8 cellular contexts compared by ENCODE assay signal in the genomic region with DNA sequence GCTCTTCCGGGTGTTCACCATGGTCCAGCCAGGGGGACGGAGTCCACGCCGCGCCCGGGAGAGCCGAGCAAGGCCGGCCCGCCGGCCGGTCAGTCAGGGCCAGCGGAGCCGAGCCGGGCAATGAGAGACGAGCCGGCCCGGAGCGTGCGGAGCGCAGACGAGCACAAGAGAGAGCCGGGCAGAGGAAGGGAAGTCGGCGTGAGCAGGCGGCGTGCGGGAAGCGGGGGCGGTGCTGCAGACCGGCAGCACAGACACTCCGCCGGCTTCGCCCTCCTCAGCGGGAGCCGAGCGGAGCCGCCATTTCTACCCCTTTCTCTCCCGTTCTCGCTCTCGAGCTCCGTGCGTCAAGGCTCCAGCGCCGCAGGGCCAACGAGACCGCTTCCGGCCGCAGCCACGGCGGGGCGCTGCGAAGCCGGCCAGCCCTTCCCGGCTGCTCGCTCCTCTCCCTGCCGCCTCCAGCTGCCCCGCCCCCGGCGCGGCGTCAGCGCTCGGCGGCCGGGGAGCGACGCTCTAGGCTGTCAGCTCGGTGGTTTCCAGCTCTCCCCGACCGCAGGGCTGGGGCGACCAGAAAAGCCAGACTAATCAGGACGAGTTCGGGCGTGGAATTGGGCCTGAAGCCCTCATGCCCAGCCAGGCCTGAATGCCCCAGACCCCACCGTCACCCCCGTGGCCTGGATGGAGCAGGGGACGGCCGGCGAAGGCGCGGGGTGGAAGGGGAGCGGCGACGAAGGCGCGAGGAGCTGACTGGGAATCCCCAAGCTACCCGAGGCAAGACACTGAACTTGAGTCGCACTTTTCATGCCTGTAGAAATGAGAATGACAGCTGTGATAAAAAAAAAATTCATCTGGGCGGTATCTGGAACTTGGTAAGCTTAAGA. TPM values are rescaled to one million over a fixed set of nuclear protein-coding genes. Genes with fewer than 3 reads are reported as not detected.
DNase-seq lines count a peak whose midpoint lies in the region; ATAC-seq and TF ChIP-seq lines count a peak whose summit lies in the region.

A gene (minus strand): TSS at position 374 of the 878 bp plus-strand sequence. CDS start 353 bp downstream, at position 21.

- ATAC-seq in GM19452 (IDR thresholded peaks at IDR 0.05; ENCODE audit: unreplicated experiment) (peak; percentile 75), lower lobe of right lung (peak; percentile 97 to 98)

- CTCF ChIA-PET in CD4-positive, alpha-beta memory T cell (lab: Charles Lee; ENCODE audit: partially characterized antibody), result interaction anchor here (0.6 to 4.8 kb wide), 34 partner anchors 9 to 458 kb away, joined by 3 to 64 read pairs (median 4); a partner anchor contains a TSS
- CTCF ChIA-PET in activated CD4-positive, alpha-beta memory T cell treated with anti-CD3 and anti-CD28 coated beads, Interleukin-2, amount 10 ng/mL, durations not matched to agents 7 days and 5 days (lab: Charles Lee), result interaction anchor here (0.5 to 4.5 kb wide), 42 partner anchors 9 to 432 kb away, joined by 3 to 63 read pairs (median 4); a partner anchor contains a TSS

- no peaks in the 10 kb centered on the region for H3K36me3 ChIP-seq in CD4-positive, alpha-beta memory T cell (ENCODE audit: insufficient read depth, low read length)
- H3K36me3 ChIP-seq in duodenal mucosa (ENCODE audit: control insufficient read depth in 1 of 2, insufficient read depth in 2 of 2, low read length in 2 of 2), result no peaks in the 10 kb centered on the region
- H3K36me3 ChIP-seq in lower lobe of right lung, result no peaks in the 10 kb centered on the region

- peak within 1 kb of the TSS; percentile 94 to 98 for H3K9ac ChIP-seq in duodenal mucosa (ENCODE audit: low read depth in 1 of 2, low read length in 2 of 2)

- H3K4me1 Mint-ChIP-seq in CD4-positive, alpha-beta memory T cell, result peaks cover 34 to 63% (median 44%) of the 10 kb centered on the region in 4 donors
- peaks cover 34% of the 10 kb centered on the region for H3K4me1 Mint-ChIP-seq in activated CD4-positive, alpha-beta memory T cell treated with anti-CD3 and anti-CD28 coated beads, Interleukin-2, amount 10 ng/mL, durations not matched to agents 7 days and 5 days

- peak within 1 kb of the TSS; percentile 98 to 100 (median 100) for H3K27ac Mint-ChIP-seq in CD4-positive, alpha-beta memory T cell
- H3K27ac Mint-ChIP-seq in activated CD4-positive, alpha-beta memory T cell treated with anti-CD3 and anti-CD28 coated beads, Interleukin-2, amount 10 ng/mL, durations not matched to agents 7 days and 5 days, result peak within 1 kb of the TSS; percentile 94

- peaks cover 47% of the 10 kb centered on the region for H3K4me1 ChIP-seq in CD4-positive, alpha-beta memory T cell (ENCODE audit: insufficient read depth, low read length)
- H3K4me1 ChIP-seq in duodenal mucosa (ENCODE audit: control insufficient read depth in 1 of 2, insufficient read depth in 2 of 2, low read length in 2 of 2) (peaks cover 20 to 23% of the 10 kb centered on the region in 2 donors), lower lobe of right lung (peaks cover 35% of the 10 kb centered on the region)

- TF ChIP-seq CTCF in lower lobe of right lung (IDR thresholded peaks at IDR 0.05), result peak; percentile 91

- H3K4me3 Mint-ChIP-seq in CD4-positive, alpha-beta memory T cell, result peak within 1 kb of the TSS; percentile 93 to 99 (median 98)
- peak within 1 kb of the TSS; percentile 96 for H3K4me3 Mint-ChIP-seq in activated CD4-positive, alpha-beta memory T cell treated with anti-CD3 and anti-CD28 coated beads, Interleukin-2, amount 10 ng/mL, durations not matched to agents 7 days and 5 days

- H3K27me3 Mint-ChIP-seq in CD4-positive, alpha-beta memory T cell, result no peaks in the 10 kb centered on the region
- peaks cover 6% of the 10 kb centered on the region for H3K27me3 Mint-ChIP-seq in activated CD4-positive, alpha-beta memory T cell treated with anti-CD3 and anti-CD28 coated beads, Interleukin-2, amount 10 ng/mL, durations not matched to agents 7 days and 5 days

- peak within 1 kb of the TSS; percentile 79 to 95 for H3K4me3 ChIP-seq in CD4-positive, alpha-beta memory T cell (ENCODE audit: low read length in 2 of 2)
- H3K4me3 ChIP-seq in duodenal mucosa (ENCODE audit: low read depth in 1 of 2, low read length in 2 of 2) (peak within 1 kb of the TSS; percentile 91 to 94), lower lobe of right lung (peak within 1 kb of the TSS; percentile 91)

- H3K9me3 ChIP-seq in CD4-positive, alpha-beta memory T cell (ENCODE audit: control insufficient read depth in 1 of 2, low read length in 2 of 2), result no peaks in the 10 kb centered on the region
- H3K9me3 ChIP-seq in duodenal mucosa (ENCODE audit: control insufficient read depth in 1 of 2, low read length in 2 of 2), result no peaks in the 10 kb centered on the region
- H3K9me3 ChIP-seq in lower lobe of right lung, result no peaks in the 10 kb centered on the region

- H3K36me3 Mint-ChIP-seq in CD4-positive, alpha-beta memory T cell, result peaks cover 0 to 11% of the 10 kb centered on the region in 2 donors
- H3K36me3 Mint-ChIP-seq in activated CD4-positive, alpha-beta memory T cell treated with anti-CD3 and anti-CD28 coated beads, Interleukin-2, amount 10 ng/mL, durations not matched to agents 7 days and 5 days (ENCODE audit: low read depth), result peaks cover 7% of the 10 kb centered on the region

- no peaks in the 10 kb centered on the region for H3K27me3 ChIP-seq in CD4-positive, alpha-beta memory T cell (ENCODE audit: insufficient read depth, low read length)
- H3K27me3 ChIP-seq in duodenal mucosa (ENCODE audit: control insufficient read depth in 1 of 2, insufficient read depth in 2 of 2, low read length in 2 of 2) (no peaks in the 10 kb centered on the region), lower lobe of right lung (ENCODE audit: low read depth) (no peaks in the 10 kb centered on the region)

- H3K9me3 Mint-ChIP-seq in CD4-positive, alpha-beta memory T cell, result no peaks in the 10 kb centered on the region
- no peaks in the 10 kb centered on the region for H3K9me3 Mint-ChIP-seq in activated CD4-positive, alpha-beta memory T cell treated with anti-CD3 and anti-CD28 coated beads, Interleukin-2, amount 10 ng/mL, durations not matched to agents 7 days and 5 days

- peak; percentile 93 to 97 (median 96) for DNase-seq in CD4-positive, alpha-beta memory T cell
- DNase-seq in HK-2 (ENCODE audit: unreplicated experiment), result peak; percentile 96
- peak; percentile 91 for DNase-seq in NCI-H82 treated with DMSO at 0.1 percent for 48 hours (lab: John Stamatoyannopoulos, UW; ENCODE audit: unreplicated experiment)
- peak; percentile 95 for DNase-seq in activated CD4-positive, alpha-beta memory T cell treated with anti-CD3 and anti-CD28 coated beads, Interleukin-2, amount 10 ng/mL, durations not matched to agents 7 days and 5 days
- DNase-seq in lower lobe of right lung, result peak; percentile 93
- peak; percentile 85 to 90 (median 86) for DNase-seq in stimulated activated CD4-positive, alpha-beta T cell treated with anti-CD3 and anti-CD28 coated beads, TNF-alpha, amount 100 ng/mL, for 24 hours (ENCODE audit: low read depth in 3 of 3)

- intact Hi-C loops in CD4-positive, alpha-beta memory T cell (cut with micrococcal nuclease), result loop anchor here (1.0 to 5.0 kb wide), 7 partner anchors 13 to 435 kb away; a partner anchor contains a TSS
- intact Hi-C loops in lower lobe of right lung (cut with DNase I), result no loop called here

- H3K27ac ChIP-seq in CD4-positive, alpha-beta memory T cell (ENCODE audit: low read depth, low read length), result peak within 1 kb of the TSS; percentile 97
- H3K27ac ChIP-seq in duodenal mucosa (ENCODE audit: low read depth, low read length) (peak within 1 kb of the TSS; percentile 98), lower lobe of right lung (peak within 1 kb of the TSS; percentile 97)

- POLR2A ChIA-PET in CD4-positive, alpha-beta memory T cell (lab: Charles Lee; ENCODE audit: partially characterized antibody), result interaction anchor here (0.6 to 5.4 kb wide), 37 partner anchors 8 to 1863 kb away, joined by 3 to 144 read pairs (median 4); a partner anchor contains a TSS
- POLR2A ChIA-PET in activated CD4-positive, alpha-beta memory T cell treated with anti-CD3 and anti-CD28 coated beads, Interleukin-2, amount 10 ng/mL, durations not matched to agents 7 days and 5 days (lab: Charles Lee), result interaction anchor here (0.6 to 6.1 kb wide), 39 partner anchors 8 to 1350 kb away, joined by 3 to 188 read pairs (median 5); a partner anchor contains a TSS

RNA-seq across cellular contexts. Expression of the gene that starts here (rescaled TPM):
- 10 to 100 TPM; 38.7 to 44.4 TPM for total RNA-seq in CD4-positive, alpha-beta memory T cell
- polyA plus RNA-seq in CD4-positive, alpha-beta memory T cell, result 1 to 10 TPM; 3.8 to 7.1 TPM
- total RNA-seq in activated CD4-positive, alpha-beta memory T cell treated with anti-CD3 and anti-CD28 coated beads, Interleukin-2, amount 10 ng/mL, durations not matched to agents 7 days and 5 days, result 10 to 100 TPM; 17.6 to 19.5 TPM
- 24.3 TPM for total RNA-seq in lower lobe of right lung

Comparison
In these comparisons a context has a peak if more than half of its experiments do, and no peak if none do; other contexts are left out.
1. Peak in every context shown above with its lines: DNase-seq, ATAC-seq, H3K4me3 ChIP-seq and H3K27ac ChIP-seq.